ENCODE assay signal across 8 cellular contexts in genomic region chr12:122870867-122871664, GRCh38. TPM values are rescaled to one million over a fixed set of nuclear protein-coding genes. Genes with fewer than 3 reads are reported as not detected.
DNase-seq lines count a peak whose midpoint lies in the region; ATAC-seq and TF ChIP-seq lines count a peak whose summit lies in the region.

No MANE protein-coding gene starts in this region.

- ATAC-seq in T-cell (replicated peaks in 1 of 4) = no peak
- peak; percentile 20 for ATAC-seq in sciatic nerve
- ATAC-seq in GM21619 (IDR thresholded peaks at IDR 0.05; ENCODE audit: unreplicated experiment) = no peak

- DNase-seq in ELF-1 (ENCODE audit: low read depth, low spot score) = peak; percentile 68
- peak in 2 of 34 experiments; percentile 9 to 20 for DNase-seq in T-cell
- peak; percentile 57 for DNase-seq in foreskin melanocyte
- DNase-seq in sciatic nerve (ENCODE audit: low spot score) = peak; percentile 70
- no peak for DNase-seq in NCI-H524 (lab: John Stamatoyannopoulos, UW)
- no peak for DNase-seq in GM13976 (ENCODE audit: low spot score)
- DNase-seq in NCI-H128 (lab: John Stamatoyannopoulos, UW; ENCODE audit: unreplicated experiment) = no peak

- H3K4me1 Mint-ChIP-seq in T-cell = peaks cover 58 to 69% (median 67%) of the 10 kb centered on the region in 3 donors

- CTCF ChIA-PET in T-cell (lab: Charles Lee) = interaction anchor here (0.6 to 1.1 kb wide), 8 partner anchors 10 to 81 kb away, joined by 3 to 6 read pairs (median 3); no protein-coding TSS in a partner anchor

- POLR2A ChIA-PET in T-cell (lab: Charles Lee) = interaction anchor here (0.5 to 1.4 kb wide), 8 partner anchors 11 to 340 kb away, joined by 3 to 7 read pairs (median 4); no protein-coding TSS in a partner anchor

- peaks cover 35% of the 10 kb centered on the region for H3K36me3 Mint-ChIP-seq in T-cell

- in situ Hi-C loops in GM13976 (cut with MboI; ENCODE audit: low sequenced_read_pairs, unreplicated experiment) = loop anchor here (25.0 kb wide), 1 partner anchor 366 kb away; the partner anchor contains the start of genes MPHOSPH9 and MTRFR

- H3K4me3 Mint-ChIP-seq in T-cell = peak overlapping the region; percentile 81 to 85 (median 83)

- H3K9me3 Mint-ChIP-seq in T-cell = no peaks in the 10 kb centered on the region

- peak overlapping the region; percentile 97 to 99 for H3K27ac Mint-ChIP-seq in T-cell

- no peaks in the 10 kb centered on the region for H3K27me3 Mint-ChIP-seq in T-cell

- no peak for TF ChIP-seq CTCF in GM13976 (IDR thresholded peaks at IDR 0.05; ENCODE audit: borderline replicate concordance, control extremely low read depth, extremely low read depth, insufficient read depth, missing control alignments)

- intact Hi-C loops in sciatic nerve (cut with DNase I) = no loop called here

RNA-seq across cellular contexts. Expression of gene VPS37B, which starts 24.9 kb away (rescaled TPM):
- 10 to 100 TPM; 25.9 to 85.8 (median 34.6) TPM for total RNA-seq in T-cell
- 24.8 TPM for total RNA-seq in sciatic nerve

RNA-seq across cellular contexts. Expression of gene HIP1R, which starts 35.8 kb away (rescaled TPM):
- 100 to 1,000 TPM; 108 to 123 (median 116) TPM for total RNA-seq in T-cell
- total RNA-seq in sciatic nerve = 14.3 TPM

Comparison
In these comparisons a context has a peak if more than half of its experiments do, and no peak if none do; other contexts are left out.
1. DNase-seq: peak in ELF-1 (single experiment), foreskin melanocyte (single experiment) and sciatic nerve (single experiment); none in NCI-H524 (0 of 2), GM13976 (single experiment) and NCI-H128 (single experiment).